Comparison of ENCODE assay signal across 2 cellular contexts in genomic region chr6:134381926-134382325, GRCh38.
TF ChIP-seq lines count a peak whose summit lies in the region.

No MANE protein-coding gene starts in this region.

TF ChIP-seq in GM23338, 12 proteins besides CTCF, POLR2A, EP300 and RAD21:
- no peak for TF ChIP-seq ETS1 (IDR thresholded peaks at IDR 0.05)
- TF ChIP-seq NANOG (IDR thresholded peaks at IDR 0.05; ENCODE audit: borderline replicate concordance), result no peak
- TF ChIP-seq ZNF114 (CRISPR knock-in tag; IDR thresholded peaks at IDR 0.05), result no peak
- TF ChIP-seq REST (IDR thresholded peaks at IDR 0.05; ENCODE audit: unreplicated experiment), result no peak
- TF ChIP-seq JUNB (IDR thresholded peaks at IDR 0.05; ENCODE audit: unreplicated experiment), result no peak
- no peak for TF ChIP-seq STAT1 (IDR thresholded peaks at IDR 0.05; ENCODE audit: unreplicated experiment)
- no peak for TF ChIP-seq EZH2 (IDR thresholded peaks at IDR 0.05; ENCODE audit: low read depth, unreplicated experiment)
- no peak for TF ChIP-seq ZNF331 (CRISPR knock-in tag; IDR thresholded peaks at IDR 0.05; ENCODE audit: low read depth)
- TF ChIP-seq ZNF462 (CRISPR knock-in tag; IDR thresholded peaks at IDR 0.05), result no peak
- TF ChIP-seq POLR2AphosphoS5 (IDR thresholded peaks at IDR 0.05; ENCODE audit: low read depth), result no peak
- TF ChIP-seq CREB1 (CRISPR knock-in tag; IDR thresholded peaks at IDR 0.05; ENCODE audit: low read depth), result no peak
- no peak for TF ChIP-seq EZH2phosphoT487 (IDR thresholded peaks at IDR 0.05; ENCODE audit: unreplicated experiment)
TF ChIP-seq in GM23338: peak in this region for 0.

TF ChIP-seq in HepG2, 621 proteins besides CTCF, POLR2A, EP300 and RAD21 (continued from another document):
- TF ChIP-seq DZIP1 (CRISPR knock-in tag; IDR thresholded peaks at IDR 0.05) (no peak), ZBTB1 (CRISPR knock-in tag; IDR thresholded peaks at IDR 0.05; ENCODE audit: borderline replicate concordance) (no peak), ZNF747 (CRISPR knock-in tag; IDR thresholded peaks at IDR 0.05; ENCODE audit: borderline replicate concordance) (no peak), ARNTL (CRISPR knock-in tag; IDR thresholded peaks at IDR 0.05) (no peak), EEA1 (CRISPR knock-in tag; IDR thresholded peaks at IDR 0.05; ENCODE audit: borderline replicate concordance) (no peak), ZNF496 (CRISPR knock-in tag; IDR thresholded peaks at IDR 0.05; ENCODE audit: insufficient replicate concordance) (no peak), ATF4 (CRISPR knock-in tag; IDR thresholded peaks at IDR 0.05) (no peak), ZFP62 (CRISPR knock-in tag; IDR thresholded peaks at IDR 0.05) (no peak), PPARG (CRISPR knock-in tag; conservative IDR thresholded peaks at IDR 0.05) (no peak), ZNF670 (CRISPR knock-in tag; IDR thresholded peaks at IDR 0.05; ENCODE audit: borderline replicate concordance) (no peak), ZBTB34 (CRISPR knock-in tag; IDR thresholded peaks at IDR 0.05) (no peak)
TF ChIP-seq in HepG2: peak in this region for 0.
